In the genomic region with DNA sequence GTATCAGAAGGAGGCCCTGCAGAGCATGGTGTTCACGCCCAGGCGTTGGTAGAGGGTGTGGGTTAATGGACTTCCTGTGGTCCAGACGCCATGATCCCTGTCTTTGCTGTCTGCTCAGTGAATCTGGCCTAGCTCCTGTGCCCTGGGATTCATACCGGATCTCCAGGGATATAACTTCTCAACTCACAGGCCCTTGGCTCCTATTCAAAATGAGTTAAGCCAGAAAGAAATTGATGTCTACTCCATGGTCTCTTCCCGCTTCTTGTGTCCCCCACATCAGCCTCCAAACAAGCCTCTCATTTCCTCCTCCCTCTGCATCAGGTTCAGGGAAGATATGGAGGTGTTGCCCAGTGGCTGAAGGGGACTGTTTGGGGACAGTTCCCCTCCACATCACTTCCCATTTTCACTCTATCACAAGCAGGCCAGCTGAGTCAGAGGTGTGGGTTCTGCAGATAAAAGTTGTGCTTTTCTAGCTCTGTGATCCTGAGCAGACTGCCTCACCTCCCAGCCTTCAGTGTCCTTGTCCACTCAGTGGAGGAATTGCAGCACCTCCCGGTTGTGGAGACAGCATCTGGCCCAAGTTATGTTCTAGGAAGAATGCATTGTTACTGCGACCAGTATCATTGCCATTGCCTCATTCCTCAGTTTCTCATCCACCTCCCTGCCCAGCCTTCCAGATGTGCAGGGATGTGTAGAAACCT, we compare ENCODE assay signal across 1 cellular context.
TF ChIP-seq lines count a peak whose summit lies in the region.

No MANE protein-coding gene starts in this region.

TF ChIP-seq in K562, 482 proteins besides CTCF, POLR2A, EP300 and RAD21 (continued from another document and continues in another):
- TF ChIP-seq MBD1 (CRISPR knock-in tag; IDR thresholded peaks at IDR 0.05) (no peak), THRB (CRISPR knock-in tag; conservative IDR thresholded peaks at IDR 0.05) (peak; percentile 43; the same call in 1 of the 2 replicates), CREB1 (IDR thresholded peaks at IDR 0.05) (peak; percentile 65), CREB1 (CRISPR knock-in tag; IDR thresholded peaks at IDR 0.05) (no peak), NCOA6 (IDR thresholded peaks at IDR 0.05) (no peak), NFE2L1 (tag; IDR thresholded peaks at IDR 0.05; ENCODE audit: borderline replicate concordance, low read depth) (no peak), BDP1 (IDR thresholded peaks at IDR 0.05; ENCODE audit: insufficient read depth, insufficient read length) (no peak), ARNT (IDR thresholded peaks at IDR 0.05) (no peak; a peak in 1 of 4 replicates), CHD4 (IDR thresholded peaks at IDR 0.05; ENCODE audit: insufficient read depth, insufficient replicate concordance, low read depth, low read length, poor library complexity, severe bottlenecking) (peak; percentile 19), NR2F6 (CRISPR knock-in tag; IDR thresholded peaks at IDR 0.05) (no peak), ELK3 (CRISPR knock-in tag; IDR thresholded peaks at IDR 0.05) (no peak), ZNF583 (CRISPR knock-in tag; IDR thresholded peaks at IDR 0.05) (peak; percentile 85; the same call in 1 of the 2 replicates), MTA1 (IDR thresholded peaks at IDR 0.05; ENCODE audit: borderline replicate concordance) (peak; percentile 71), HNRNPH1 (optimal IDR thresholded peaks at IDR 0.05; ENCODE audit: low read depth, low read length) (no peak), ZNF398 (CRISPR knock-in tag; IDR thresholded peaks at IDR 0.05) (no peak), GTF2E2 (tag; IDR thresholded peaks at IDR 0.05) (peak; percentile 95), NKRF (IDR thresholded peaks at IDR 0.05; ENCODE audit: borderline replicate concordance) (no peak), E2F6 (IDR thresholded peaks at IDR 0.05; ENCODE audit: borderline replicate concordance in 1 of 2, extremely low read depth in 1 of 2, insufficient read depth in 1 of 2, insufficient read length in 1 of 2, low read depth in 1 of 2, low read length in 1 of 2, poor library complexity in 1 of 2, severe bottlenecking in 1 of 2) (peak in 1 of 2 experiments; percentile 9), NCOA4 (IDR thresholded peaks at IDR 0.05; ENCODE audit: partially characterized antibody) (no peak), NFRKB (IDR thresholded peaks at IDR 0.05; ENCODE audit: low read depth) (peak; percentile 95), ZNF197 (CRISPR knock-in tag; IDR thresholded peaks at IDR 0.05; ENCODE audit: low read depth) (no peak), NCOR1 (IDR thresholded peaks at IDR 0.05) (peak; percentile 94), ZNF75A (CRISPR knock-in tag; IDR thresholded peaks at IDR 0.05) (no peak), RBM34 (IDR thresholded peaks at IDR 0.05; ENCODE audit: borderline replicate concordance, insufficient read depth, low read length) (no peak), HNRNPLL (IDR thresholded peaks at IDR 0.05; ENCODE audit: low read depth, low read length, poor library complexity, severe bottlenecking) (no peak), L3MBTL2 (IDR thresholded peaks at IDR 0.05) (peak; percentile 50; the same call in 1 of the 2 replicates), ZNF785 (CRISPR knock-in tag; IDR thresholded peaks at IDR 0.05) (no peak), PHB2 (IDR thresholded peaks at IDR 0.05; ENCODE audit: low read depth) (no peak), ZNF217 (CRISPR knock-in tag; IDR thresholded peaks at IDR 0.05) (no peak), CEBPG (CRISPR knock-in tag; IDR thresholded peaks at IDR 0.05) (peak; percentile 59; the same call in 1 of the 2 replicates), CEBPG (tag; conservative IDR thresholded peaks at IDR 0.05 in 1 of 2, IDR thresholded peaks at IDR 0.05 in 1 of 2) (no peak), CAMTA2 (CRISPR knock-in tag; conservative IDR thresholded peaks at IDR 0.05) (no peak), ARHGAP35 (IDR thresholded peaks at IDR 0.05; ENCODE audit: partially characterized antibody) (no peak), RFX1 (IDR thresholded peaks at IDR 0.05) (no peak), GTF2A2 (tag; IDR thresholded peaks at IDR 0.05) (no peak), FOXA1 (IDR thresholded peaks at IDR 0.05; ENCODE audit: borderline replicate concordance) (no peak)
- TF ChIP-seq, protein P1, sequence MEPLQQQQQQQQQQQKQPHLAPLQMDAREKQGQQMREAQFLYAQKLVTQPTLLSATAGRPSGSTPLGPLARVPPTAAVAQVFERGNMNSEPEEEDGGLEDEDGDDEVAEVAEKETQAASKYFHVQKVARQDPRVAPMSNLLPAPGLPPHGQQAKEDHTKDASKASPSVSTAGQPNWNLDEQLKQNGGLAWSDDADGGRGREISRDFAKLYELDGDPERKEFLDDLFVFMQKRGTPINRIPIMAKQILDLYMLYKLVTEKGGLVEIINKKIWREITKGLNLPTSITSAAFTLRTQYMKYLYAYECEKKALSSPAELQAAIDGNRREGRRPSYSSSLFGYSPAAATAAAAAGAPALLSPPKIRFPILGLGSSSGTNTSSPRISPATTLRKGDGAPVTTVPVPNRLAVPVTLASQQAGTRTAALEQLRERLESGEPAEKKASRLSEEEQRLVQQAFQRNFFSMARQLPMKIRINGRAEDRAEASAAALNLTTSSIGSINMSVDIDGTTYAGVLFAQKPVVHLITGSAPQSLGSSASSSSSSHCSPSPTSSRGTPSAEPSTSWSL (CRISPR knock-in tag; IDR thresholded peaks at IDR 0.05; ENCODE audit: borderline replicate concordance): no peak
- TF ChIP-seq, protein P2, sequence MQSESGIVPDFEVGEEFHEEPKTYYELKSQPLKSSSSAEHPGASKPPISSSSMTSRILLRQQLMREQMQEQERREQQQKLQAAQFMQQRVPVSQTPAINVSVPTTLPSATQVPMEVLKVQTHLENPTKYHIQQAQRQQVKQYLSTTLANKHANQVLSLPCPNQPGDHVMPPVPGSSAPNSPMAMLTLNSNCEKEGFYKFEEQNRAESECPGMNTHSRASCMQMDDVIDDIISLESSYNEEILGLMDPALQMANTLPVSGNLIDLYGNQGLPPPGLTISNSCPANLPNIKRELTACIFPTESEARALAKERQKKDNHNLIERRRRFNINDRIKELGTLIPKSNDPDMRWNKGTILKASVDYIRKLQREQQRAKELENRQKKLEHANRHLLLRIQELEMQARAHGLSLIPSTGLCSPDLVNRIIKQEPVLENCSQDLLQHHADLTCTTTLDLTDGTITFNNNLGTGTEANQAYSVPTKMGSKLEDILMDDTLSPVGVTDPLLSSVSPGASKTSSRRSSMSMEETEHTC (IDR thresholded peaks at IDR 0.05): no peak
- TF ChIP-seq, protein P3, sequence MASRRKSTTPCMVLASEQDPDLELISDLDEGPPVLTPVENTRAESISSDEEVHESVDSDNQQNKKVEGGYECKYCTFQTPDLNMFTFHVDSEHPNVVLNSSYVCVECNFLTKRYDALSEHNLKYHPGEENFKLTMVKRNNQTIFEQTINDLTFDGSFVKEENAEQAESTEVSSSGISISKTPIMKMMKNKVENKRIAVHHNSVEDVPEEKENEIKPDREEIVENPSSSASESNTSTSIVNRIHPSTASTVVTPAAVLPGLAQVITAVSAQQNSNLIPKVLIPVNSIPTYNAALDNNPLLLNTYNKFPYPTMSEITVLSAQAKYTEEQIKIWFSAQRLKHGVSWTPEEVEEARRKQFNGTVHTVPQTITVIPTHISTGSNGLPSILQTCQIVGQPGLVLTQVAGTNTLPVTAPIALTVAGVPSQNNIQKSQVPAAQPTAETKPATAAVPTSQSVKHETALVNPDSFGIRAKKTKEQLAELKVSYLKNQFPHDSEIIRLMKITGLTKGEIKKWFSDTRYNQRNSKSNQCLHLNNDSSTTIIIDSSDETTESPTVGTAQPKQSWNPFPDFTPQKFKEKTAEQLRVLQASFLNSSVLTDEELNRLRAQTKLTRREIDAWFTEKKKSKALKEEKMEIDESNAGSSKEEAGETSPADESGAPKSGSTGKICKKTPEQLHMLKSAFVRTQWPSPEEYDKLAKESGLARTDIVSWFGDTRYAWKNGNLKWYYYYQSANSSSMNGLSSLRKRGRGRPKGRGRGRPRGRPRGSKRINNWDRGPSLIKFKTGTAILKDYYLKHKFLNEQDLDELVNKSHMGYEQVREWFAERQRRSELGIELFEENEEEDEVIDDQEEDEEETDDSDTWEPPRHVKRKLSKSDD (conservative IDR thresholded peaks at IDR 0.05; ENCODE audit: low read length): no peak
- TF ChIP-seq, protein P4, sequence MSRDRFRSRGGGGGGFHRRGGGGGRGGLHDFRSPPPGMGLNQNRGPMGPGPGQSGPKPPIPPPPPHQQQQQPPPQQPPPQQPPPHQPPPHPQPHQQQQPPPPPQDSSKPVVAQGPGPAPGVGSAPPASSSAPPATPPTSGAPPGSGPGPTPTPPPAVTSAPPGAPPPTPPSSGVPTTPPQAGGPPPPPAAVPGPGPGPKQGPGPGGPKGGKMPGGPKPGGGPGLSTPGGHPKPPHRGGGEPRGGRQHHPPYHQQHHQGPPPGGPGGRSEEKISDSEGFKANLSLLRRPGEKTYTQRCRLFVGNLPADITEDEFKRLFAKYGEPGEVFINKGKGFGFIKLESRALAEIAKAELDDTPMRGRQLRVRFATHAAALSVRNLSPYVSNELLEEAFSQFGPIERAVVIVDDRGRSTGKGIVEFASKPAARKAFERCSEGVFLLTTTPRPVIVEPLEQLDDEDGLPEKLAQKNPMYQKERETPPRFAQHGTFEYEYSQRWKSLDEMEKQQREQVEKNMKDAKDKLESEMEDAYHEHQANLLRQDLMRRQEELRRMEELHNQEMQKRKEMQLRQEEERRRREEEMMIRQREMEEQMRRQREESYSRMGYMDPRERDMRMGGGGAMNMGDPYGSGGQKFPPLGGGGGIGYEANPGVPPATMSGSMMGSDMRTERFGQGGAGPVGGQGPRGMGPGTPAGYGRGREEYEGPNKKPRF (IDR thresholded peaks at IDR 0.05; ENCODE audit: low read depth, low read length): no peak
